Comparison of ENCODE assay signal across 1 cellular context in genomic region chr18:42574871-42575270, GRCh38.
TF ChIP-seq lines count a peak whose summit lies in the region.

No MANE protein-coding gene starts in this region.

TF ChIP-seq in WTC11, 78 proteins besides CTCF, POLR2A, EP300 and RAD21 (continued from another document):
- TF ChIP-seq, protein P1, sequence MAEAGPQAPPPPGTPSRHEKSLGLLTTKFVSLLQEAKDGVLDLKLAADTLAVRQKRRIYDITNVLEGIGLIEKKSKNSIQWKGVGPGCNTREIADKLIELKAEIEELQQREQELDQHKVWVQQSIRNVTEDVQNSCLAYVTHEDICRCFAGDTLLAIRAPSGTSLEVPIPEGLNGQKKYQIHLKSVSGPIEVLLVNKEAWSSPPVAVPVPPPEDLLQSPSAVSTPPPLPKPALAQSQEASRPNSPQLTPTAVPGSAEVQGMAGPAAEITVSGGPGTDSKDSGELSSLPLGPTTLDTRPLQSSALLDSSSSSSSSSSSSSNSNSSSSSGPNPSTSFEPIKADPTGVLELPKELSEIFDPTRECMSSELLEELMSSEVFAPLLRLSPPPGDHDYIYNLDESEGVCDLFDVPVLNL (CRISPR knock-in tag; IDR thresholded peaks at IDR 0.05; ENCODE audit: borderline replicate concordance, low read depth): no peak
- TF ChIP-seq ETV6 (CRISPR knock-in tag; IDR thresholded peaks at IDR 0.05) (no peak), FOXP1 (CRISPR knock-in tag; IDR thresholded peaks at IDR 0.05; ENCODE audit: borderline replicate concordance) (no peak), STAT6 (CRISPR knock-in tag; conservative IDR thresholded peaks at IDR 0.05; ENCODE audit: low read depth) (no peak), ZSCAN18 (CRISPR knock-in tag; IDR thresholded peaks at IDR 0.05) (no peak)
- TF ChIP-seq, protein P2, sequence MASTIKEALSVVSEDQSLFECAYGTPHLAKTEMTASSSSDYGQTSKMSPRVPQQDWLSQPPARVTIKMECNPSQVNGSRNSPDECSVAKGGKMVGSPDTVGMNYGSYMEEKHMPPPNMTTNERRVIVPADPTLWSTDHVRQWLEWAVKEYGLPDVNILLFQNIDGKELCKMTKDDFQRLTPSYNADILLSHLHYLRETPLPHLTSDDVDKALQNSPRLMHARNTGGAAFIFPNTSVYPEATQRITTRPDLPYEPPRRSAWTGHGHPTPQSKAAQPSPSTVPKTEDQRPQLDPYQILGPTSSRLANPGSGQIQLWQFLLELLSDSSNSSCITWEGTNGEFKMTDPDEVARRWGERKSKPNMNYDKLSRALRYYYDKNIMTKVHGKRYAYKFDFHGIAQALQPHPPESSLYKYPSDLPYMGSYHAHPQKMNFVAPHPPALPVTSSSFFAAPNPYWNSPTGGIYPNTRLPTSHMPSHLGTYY (CRISPR knock-in tag; IDR thresholded peaks at IDR 0.05): no peak
